ENCODE assay signal across 1 cellular context in the genomic region with DNA sequence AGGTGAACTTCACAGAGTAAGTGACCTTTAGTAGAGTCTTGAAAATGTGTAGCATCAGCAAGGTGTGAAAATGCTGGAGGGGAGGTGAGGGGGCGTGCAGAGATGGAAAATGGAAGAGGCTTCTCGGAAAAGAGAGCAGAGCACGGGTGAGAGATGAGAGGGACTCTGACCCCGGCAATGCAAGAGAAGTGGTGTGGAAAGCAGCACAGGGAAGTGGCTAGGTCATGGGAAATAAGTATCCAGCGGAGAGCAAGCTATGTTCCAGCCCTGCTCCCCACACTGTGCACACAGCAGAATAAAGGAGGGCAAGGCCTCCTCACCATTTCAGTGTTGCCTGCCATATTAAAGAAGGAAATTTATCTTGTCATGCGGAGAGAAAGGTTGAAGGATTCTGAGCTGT.
TF ChIP-seq lines count a peak whose summit lies in the region.

No MANE protein-coding gene starts in this region.

TF ChIP-seq in H1, 55 proteins besides CTCF, POLR2A, EP300 and RAD21 (continued from another document):
- TF ChIP-seq KDM5A (IDR thresholded peaks at IDR 0.05; ENCODE audit: low read length) (no peak), POLR2AphosphoS5 (IDR thresholded peaks at IDR 0.05; ENCODE audit: low read depth, low read length) (no peak), BCL11A (IDR thresholded peaks at IDR 0.05; ENCODE audit: low read depth in 2 of 2, low read length in 2 of 2) (no peak)
